10 cellular contexts compared by ENCODE assay signal in genomic region chr1:54220004-54220811, GRCh38. TPM values are rescaled to one million over a fixed set of nuclear protein-coding genes. Genes with fewer than 3 reads are reported as not detected.
DNase-seq lines count a peak whose midpoint lies in the region; ATAC-seq, FAIRE-seq and TF ChIP-seq lines count a peak whose summit lies in the region.
"Had no signal": no experiment of that assay in that cellular context is flagged by ENCODE, and none has a peak within 500 bp of the region (broad histone marks: within the 10 kb centered on the region; RNA-seq: fewer than 3 reads in every experiment).

No MANE protein-coding gene starts in this region.

- no peak for TF ChIP-seq POLR2A in thyroid gland (IDR thresholded peaks at IDR 0.05)

- no peak for DNase-seq in T-helper 1 cell
- DNase-seq in bronchial epithelial cell (ENCODE audit: low read depth): no peak
- peak; percentile 70 for DNase-seq in lower lobe of right lung
- peak; percentile 35 to 54 for DNase-seq in thyroid gland
- DNase-seq in 8988T: no peak
- no peak for DNase-seq in SKM-1 (lab: John Stamatoyannopoulos, UW; ENCODE audit: unreplicated experiment)
- DNase-seq: NCI-H1092 had no signal

- no peaks in the 10 kb centered on the region for H3K27me3 Mint-ChIP-seq in T-helper 1 cell treated with Interleukin-12 subunit alpha and Interleukin-12 subunit beta and Interleukin-4 antibody, amounts not matched to agents 30 μg/mL and 1 μg/mL, for 36 hours (ENCODE audit: low read depth)

- H3K36me3 Mint-ChIP-seq in T-helper 1 cell treated with Interleukin-12 subunit alpha and Interleukin-12 subunit beta and Interleukin-4 antibody, amounts not matched to agents 30 μg/mL and 1 μg/mL, for 36 hours (ENCODE audit: low read depth): peaks cover 35% of the 10 kb centered on the region

- H3K9me3 Mint-ChIP-seq in T-helper 1 cell treated with Interleukin-12 subunit alpha and Interleukin-12 subunit beta and Interleukin-4 antibody, amounts not matched to agents 30 μg/mL and 1 μg/mL, for 36 hours: no peaks in the 10 kb centered on the region

- peaks cover 26% of the 10 kb centered on the region for H3K4me1 ChIP-seq in lower lobe of right lung
- H3K4me1 ChIP-seq in thyroid gland: peaks cover 14 to 20% of the 10 kb centered on the region in 2 donors

- H3K4me3 ChIP-seq in bronchial epithelial cell (ENCODE audit: low read depth, low read length) (no peak overlapping the region), lower lobe of right lung (peak overlapping the region; percentile 8), thyroid gland (replicated peaks in 1 of 3) (no peak overlapping the region)

- peak overlapping the region; percentile 59 for H3K27ac Mint-ChIP-seq in T-helper 1 cell treated with Interleukin-12 subunit alpha and Interleukin-12 subunit beta and Interleukin-4 antibody, amounts not matched to agents 30 μg/mL and 1 μg/mL, for 36 hours

- H3K27ac ChIP-seq in lower lobe of right lung (peak overlapping the region; percentile 64), thyroid gland (peak overlapping the region in 2 of 3 donors; percentile 7 to 71)

- ATAC-seq in lower lobe of right lung: peak; percentile 53 to 69
- ATAC-seq in HG03045 (IDR thresholded peaks at IDR 0.05; ENCODE audit: unreplicated experiment): no peak

- no peak for TF ChIP-seq CTCF in bronchial epithelial cell (IDR thresholded peaks at IDR 0.05; ENCODE audit: insufficient read depth, low read length, severe bottlenecking)
- no peak for TF ChIP-seq CTCF in lower lobe of right lung (IDR thresholded peaks at IDR 0.05)
- TF ChIP-seq CTCF in thyroid gland (IDR thresholded peaks at IDR 0.05): no peak

- WGBS in thyroid gland, 2 donors: 46 to 60% methylated on average over 17 to 18 of the region's 18 CpGs

- intact Hi-C loops in lower lobe of right lung (cut with DNase I): no loop called here
- intact Hi-C loops in thyroid gland (cut with DNase I): no loop called here

- no peaks in the 10 kb centered on the region for H3K27me3 ChIP-seq in bronchial epithelial cell (ENCODE audit: control insufficient read depth, insufficient read depth, low read length)
- H3K27me3 ChIP-seq in lower lobe of right lung (ENCODE audit: low read depth): no peaks in the 10 kb centered on the region
- no peaks in the 10 kb centered on the region for H3K27me3 ChIP-seq in thyroid gland

- FAIRE-seq in bronchial epithelial cell (lab: Jason Lieb, UNC): peak; percentile 47
- FAIRE-seq: frontal cortex had no signal

- no peaks in the 10 kb centered on the region for H3K9me3 ChIP-seq in lower lobe of right lung
- no peaks in the 10 kb centered on the region for H3K9me3 ChIP-seq in thyroid gland

- H3K36me3 ChIP-seq in bronchial epithelial cell (ENCODE audit: control insufficient read depth, insufficient read depth, low read length) (peaks cover 16% of the 10 kb centered on the region), lower lobe of right lung (peaks cover 52% of the 10 kb centered on the region), thyroid gland (peaks cover 31 to 36% of the 10 kb centered on the region in 2 donors)

- peaks cover 10% of the 10 kb centered on the region for H3K4me1 Mint-ChIP-seq in T-helper 1 cell treated with Interleukin-12 subunit alpha and Interleukin-12 subunit beta and Interleukin-4 antibody, amounts not matched to agents 30 μg/mL and 1 μg/mL, for 36 hours (ENCODE audit: low read depth)

- H3K4me3 Mint-ChIP-seq in T-helper 1 cell treated with Interleukin-12 subunit alpha and Interleukin-12 subunit beta and Interleukin-4 antibody, amounts not matched to agents 30 μg/mL and 1 μg/mL, for 36 hours: no peak overlapping the region

RNA-seq across cellular contexts. Expression of gene MRPL37, which starts 20.2 kb away (rescaled TPM):
- total RNA-seq in bronchial epithelial cell (42.6 and 52.7 TPM in 2 replicates), lower lobe of right lung (41.8 TPM), thyroid gland (10 to 100 TPM; 29.8 to 71.3 (median 48.0) TPM)

RNA-seq across cellular contexts. Expression of gene CYB5RL, which starts 20.4 kb away (rescaled TPM):
- 2.7 and 3.9 TPM in 2 replicates for total RNA-seq in bronchial epithelial cell
- 9.0 TPM for total RNA-seq in lower lobe of right lung
- 1 to 10 TPM; 3.7 to 6.2 (median 5.2) TPM for total RNA-seq in thyroid gland

Comparison
In these comparisons a context has a peak if more than half of its experiments do, and no peak if none do; other contexts are left out.
1. DNase-seq: peak in lower lobe of right lung (single experiment) and thyroid gland (2 of 2); none in T-helper 1 cell (0 of 5), bronchial epithelial cell (single experiment), 8988T (single experiment) and SKM-1 (single experiment).